21 cellular contexts compared by ENCODE assay signal in genomic region chr7:11163220-11163619, GRCh38.
DNase-seq lines count a peak whose midpoint lies in the region; ATAC-seq, FAIRE-seq and TF ChIP-seq lines count a peak whose summit lies in the region.
"Had no signal": no experiment of that assay in that cellular context is flagged by ENCODE, and none has a peak within 500 bp of the region (broad histone marks: within the 10 kb centered on the region; RNA-seq: fewer than 3 reads in every experiment).

No MANE protein-coding gene starts in this region.

- no peak for DNase-seq in SK-N-SH
- DNase-seq in H54 (ENCODE audit: insufficient read length, low spot score), result no peak
- DNase-seq in SK-N-MC (ENCODE audit: low read depth, low spot score), result no peak
- no peak for DNase-seq in frontal cortex (ENCODE audit: low spot score in 2 of 2)
- no peak for DNase-seq in SKM-1 treated with dmso at 0.1 percent for 144 hours (lab: John Stamatoyannopoulos, UW; ENCODE audit: unreplicated experiment)
- DNase-seq in NCI-H2081 (lab: John Stamatoyannopoulos, UW), result no peak
- DNase-seq: AML-193; Caco-2; Calu3; CD4-positive, alpha-beta T cell; CD8-positive, alpha-beta T cell; DMS79 treated with DMSO at 0.1 percent for 48 hours; GF-D8 had no signal

- H2AFZ ChIP-seq in SK-N-SH (ENCODE audit: low read depth), result no peak overlapping the region

- FAIRE-seq in H54 (lab: Jason Lieb, UNC) (peak; percentile 60), frontal cortex (lab: Jason Lieb, UNC) (peak; percentile 6)
- FAIRE-seq: A549, D721Med, GM12891, GM19239 had no signal

- H3K4me1 ChIP-seq in SK-N-SH (ENCODE audit: control insufficient read depth in 1 of 2, insufficient read depth in 2 of 2, low read depth in 1 of 2, low read length in 1 of 2), result no peaks in the 10 kb centered on the region; a peak in 1 of 4 replicates
- H3K4me1 ChIP-seq: A549; BLaER1 treated with 17β-estradiol and CSF1 and Interleukin-3, amounts not matched to agents 10 nM and 100 nM; Caco-2 had no signal

- TF ChIP-seq EP300 in SK-N-SH (IDR thresholded peaks at IDR 0.05; ENCODE audit: borderline replicate concordance in 1 of 2, low read depth in 1 of 2, low read length in 1 of 2), result no peak

- no peak for TF ChIP-seq RAD21 in SK-N-SH (IDR thresholded peaks at IDR 0.05; ENCODE audit: low read length)

- no peaks in the 10 kb centered on the region for H3K27me3 ChIP-seq in SK-N-SH (ENCODE audit: insufficient read depth)
- H3K27me3 ChIP-seq: BLaER1 treated with 17β-estradiol and CSF1 and Interleukin-3, amounts not matched to agents 10 nM and 100 nM had no signal

- no peaks in the 10 kb centered on the region for H3F3A ChIP-seq in SK-N-SH (replicated peaks; ENCODE audit: insufficient read depth)

- H3K4me3 ChIP-seq in SK-N-SH (ENCODE audit: low read depth in 2 of 2, low read length in 1 of 2) (no peak overlapping the region), SK-N-MC (peak overlapping the region; percentile 43)
- H3K4me3 ChIP-seq: A549; BLaER1 treated with 17β-estradiol and CSF1 and Interleukin-3, amounts not matched to agents 10 nM and 100 nM had no signal

- no peak overlapping the region; a peak in 1 of 4 replicates for H3K27ac ChIP-seq in SK-N-SH (ENCODE audit: low read depth in 2 of 2, low read length in 1 of 2)
- peak overlapping the region; percentile 79 for H3K27ac ChIP-seq in SK-N-MC
- H3K27ac ChIP-seq: 22Rv1; A549; BLaER1 treated with 17β-estradiol and CSF1 and Interleukin-3, amounts not matched to agents 10 nM and 100 nM; C4-2B had no signal

- POLR2A ChIA-PET in SK-N-SH (lab: Yijun Ruan, JAX), result no interaction called here

- H3K36me3 ChIP-seq in SK-N-SH (replicated peaks in 1 of 2; ENCODE audit: control insufficient read depth in 1 of 2, insufficient read depth in 2 of 2, low read length in 1 of 2) (peaks cover 4 to 15% of the 10 kb centered on the region in 2 experiments), SK-N-MC (ENCODE audit: insufficient read depth, low read length) (peaks cover 25% of the 10 kb centered on the region)

- H4K20me1 ChIP-seq in SK-N-SH (ENCODE audit: insufficient read depth), result no peaks in the 10 kb centered on the region
- H4K20me1 ChIP-seq: BLaER1 treated with 17β-estradiol and CSF1 and Interleukin-3, amounts not matched to agents 10 nM and 100 nM had no signal

- whole genome bisulfite sequencing in SK-N-SH (ENCODE audit: low lambda C conversion rate), result 94% methylated on average over 1 of the region's 1 CpG

- H3K9me3 ChIP-seq in SK-N-SH (no peaks in the 10 kb centered on the region), SK-N-MC (ENCODE audit: low read depth, low read length) (no peaks in the 10 kb centered on the region)
- H3K9me3 ChIP-seq: A549, Caco-2 had no signal

- ATAC-seq in SK-N-SH treated with all-trans-retinoic acid at 6 μM for 48 hours, result no peak; the same call in 2 of the 3 replicates
- ATAC-seq: A549; CD8-positive, alpha-beta T cell had no signal

- CTCF ChIA-PET in SK-N-SH (lab: Yijun Ruan, JAX), result interaction anchor here (0.6 to 1.0 kb wide), 2 partner anchors 9 to 55 kb away, joined by 3 to 4 read pairs; no protein-coding TSS in a partner anchor

- H3K4me2 ChIP-seq in SK-N-SH, result no peak overlapping the region
- H3K4me2 ChIP-seq: A549; BLaER1 treated with 17β-estradiol and CSF1 and Interleukin-3, amounts not matched to agents 10 nM and 100 nM had no signal

- no peaks in the 10 kb centered on the region for H3K9me2 ChIP-seq in SK-N-SH

- H3K9ac ChIP-seq in SK-N-SH, result no peak overlapping the region
- no peak overlapping the region for H3K9ac ChIP-seq in SK-N-MC (ENCODE audit: insufficient read length)
- H3K9ac ChIP-seq: BLaER1 treated with 17β-estradiol and CSF1 and Interleukin-3, amounts not matched to agents 10 nM and 100 nM had no signal

- no peak for TF ChIP-seq CTCF in SK-N-SH (IDR thresholded peaks at IDR 0.05)

- H3K79me2 ChIP-seq in SK-N-SH (ENCODE audit: insufficient read depth), result no peaks in the 10 kb centered on the region

- TF ChIP-seq POLR2A in H54 (IDR thresholded peaks at IDR 0.05; ENCODE audit: low read depth, low read length), result no peak

TF ChIP-seq in SK-N-SH treated with all-trans-retinoic acid at 6 μM for 48 hours, 23 proteins besides CTCF, POLR2A, EP300 and RAD21:
- TF ChIP-seq PATZ1 (CRISPR knock-in tag; IDR thresholded peaks at IDR 0.05; ENCODE audit: borderline replicate concordance) (0 out of 2 replicates have a peak, but pooled peaks have one; percentile 67), PPARA (CRISPR knock-in tag; IDR thresholded peaks at IDR 0.05; ENCODE audit: borderline replicate concordance) (no peak), ZC3H10 (CRISPR knock-in tag; IDR thresholded peaks at IDR 0.05) (peak; percentile 59; the same call in 1 of the 2 replicates), ISL1 (CRISPR knock-in tag; IDR thresholded peaks at IDR 0.05) (peak; percentile 79)

TF ChIP-seq in SK-N-SH, 30 proteins besides CTCF, POLR2A, EP300 and RAD21:
- no peak for TF ChIP-seq MXI1 (IDR thresholded peaks at IDR 0.05; ENCODE audit: low read depth, low read length)
- no peak for TF ChIP-seq POLR2AphosphoS5 (IDR thresholded peaks at IDR 0.05; ENCODE audit: low read depth, low read length)
- TF ChIP-seq REST (IDR thresholded peaks at IDR 0.05; ENCODE audit: low read depth, low read length), result no peak
- TF ChIP-seq TCF12 (IDR thresholded peaks at IDR 0.05), result no peak
- no peak for TF ChIP-seq ELF1 (IDR thresholded peaks at IDR 0.05)
- no peak for TF ChIP-seq SIN3A (IDR thresholded peaks at IDR 0.05; ENCODE audit: borderline replicate concordance, low read depth, low read length)
- no peak for TF ChIP-seq SMC3 (IDR thresholded peaks at IDR 0.05; ENCODE audit: low read depth, low read length)
- TF ChIP-seq RXRA (IDR thresholded peaks at IDR 0.05; ENCODE audit: borderline replicate concordance, low read depth), result no peak
- no peak for TF ChIP-seq YY1 (IDR thresholded peaks at IDR 0.05; ENCODE audit: low read depth)
- TF ChIP-seq TAF1 (IDR thresholded peaks at IDR 0.05; ENCODE audit: borderline replicate concordance, low read depth, low read length), result no peak
- no peak for TF ChIP-seq FOXM1 (IDR thresholded peaks at IDR 0.05; ENCODE audit: low read depth)
- TF ChIP-seq NRF1 (IDR thresholded peaks at IDR 0.05; ENCODE audit: low read depth, low read length), result no peak
- no peak for TF ChIP-seq RFX5 (IDR thresholded peaks at IDR 0.05; ENCODE audit: low read length)
- no peak for TF ChIP-seq TEAD4 (IDR thresholded peaks at IDR 0.05; ENCODE audit: borderline replicate concordance, insufficient read depth)
- no peak for TF ChIP-seq CHD2 (IDR thresholded peaks at IDR 0.05; ENCODE audit: low read length, partially characterized antibody)
- no peak for TF ChIP-seq ZBTB33 (IDR thresholded peaks at IDR 0.05; ENCODE audit: borderline replicate concordance, low read depth)
